ENCODE assay signal across 17 cellular contexts in genomic region chr14:67059576-67059975, GRCh38.
DNase-seq lines count a peak whose midpoint lies in the region; ATAC-seq and TF ChIP-seq lines count a peak whose summit lies in the region.
"Had no signal": no experiment of that assay in that cellular context is flagged by ENCODE, and none has a peak within 500 bp of the region (broad histone marks: within the 10 kb centered on the region; RNA-seq: fewer than 3 reads in every experiment).

No MANE protein-coding gene starts in this region.

- H3K36me3 ChIP-seq in A673 (ENCODE audit: insufficient read depth, low read length, poor library complexity, severe bottlenecking) (no peaks in the 10 kb centered on the region), IMR-90 (ENCODE audit: control insufficient read depth, insufficient read depth, low read length) (no peaks in the 10 kb centered on the region), neural progenitor cell (no peaks in the 10 kb centered on the region)
- H3K36me3 ChIP-seq: BLaER1 treated with 17β-estradiol and CSF1 and Interleukin-3, amounts not matched to agents 10 nM and 100 nM; HAP-1 had no signal

- H3K4me1 Mint-ChIP-seq in brain (peaks cover 22% of the 10 kb centered on the region), neural progenitor cell (no peaks in the 10 kb centered on the region)
- H3K4me1 Mint-ChIP-seq in activated naive CD4-positive, alpha-beta T cell treated with anti-CD3 and anti-CD28 coated beads for 36 hours (ENCODE audit: low read depth) = no peaks in the 10 kb centered on the region
- H3K4me1 Mint-ChIP-seq: B cell had no signal

- TF ChIP-seq CTCF in A673 (conservative IDR thresholded peaks at IDR 0.05; ENCODE audit: low read depth, low read length) (no peak), IMR-90 (conservative IDR thresholded peaks at IDR 0.05; ENCODE audit: low read depth, low read length) (no peak), brain (conservative IDR thresholded peaks at IDR 0.05) (no peak), neural progenitor cell (IDR thresholded peaks at IDR 0.05) (no peak), omental fat pad (IDR thresholded peaks at IDR 0.05) (no peak)

- no peaks in the 10 kb centered on the region for H3K79me2 ChIP-seq in neural progenitor cell (ENCODE audit: low read depth)

- H3K27me3 ChIP-seq in A673 (replicated peaks; ENCODE audit: insufficient read depth, low read depth, low read length, poor library complexity) = no peaks in the 10 kb centered on the region
- no peaks in the 10 kb centered on the region for H3K27me3 ChIP-seq in IMR-90 (ENCODE audit: control insufficient read depth, insufficient read depth, low read length)
- H3K27me3 ChIP-seq in neural progenitor cell = no peaks in the 10 kb centered on the region
- H3K27me3 ChIP-seq: BLaER1 treated with 17β-estradiol and CSF1 and Interleukin-3, amounts not matched to agents 10 nM and 100 nM had no signal

- H3K9ac ChIP-seq in IMR-90 (ENCODE audit: low read depth, low read length) = no peak overlapping the region
- no peak overlapping the region for H3K9ac ChIP-seq in neural progenitor cell
- H3K9ac ChIP-seq: BLaER1 treated with 17β-estradiol and CSF1 and Interleukin-3, amounts not matched to agents 10 nM and 100 nM; GM23248 had no signal

- H3K4me3 ChIP-seq in A673 (ENCODE audit: low read depth, low read length, poor library complexity, severe bottlenecking) (no peak overlapping the region), IMR-90 (ENCODE audit: insufficient read depth, low read depth, low read length) (no peak overlapping the region), neural progenitor cell (no peak overlapping the region)
- H3K4me3 ChIP-seq: BLaER1 treated with 17β-estradiol and CSF1 and Interleukin-3, amounts not matched to agents 10 nM and 100 nM; GM23248; HAP-1 had no signal

- H3F3A ChIP-seq in neural progenitor cell (ENCODE audit: low read depth) = peaks cover 11% of the 10 kb centered on the region

- no peaks in the 10 kb centered on the region for H3K9me1 ChIP-seq in IMR-90 (ENCODE audit: insufficient read depth, low read length)

- no peak overlapping the region for H3K23ac ChIP-seq in IMR-90 (ENCODE audit: low read depth, low read length)

- H2BK20ac ChIP-seq in IMR-90 (ENCODE audit: low read depth, low read length) = no peak overlapping the region

- H3K4me3 Mint-ChIP-seq in brain = peak overlapping the region in 1 of 5 experiments; percentile 61
- H3K4me3 Mint-ChIP-seq in neural progenitor cell = no peak overlapping the region
- no peak overlapping the region for H3K4me3 Mint-ChIP-seq in activated naive CD4-positive, alpha-beta T cell treated with anti-CD3 and anti-CD28 coated beads for 36 hours
- H3K4me3 Mint-ChIP-seq: B cell; CD8-positive, alpha-beta T cell had no signal

- H4K20me1 ChIP-seq in IMR-90 (ENCODE audit: insufficient read depth, low read length) = no peaks in the 10 kb centered on the region
- H4K20me1 ChIP-seq in neural progenitor cell (ENCODE audit: low read depth) = no peaks in the 10 kb centered on the region
- H4K20me1 ChIP-seq: BLaER1 treated with 17β-estradiol and CSF1 and Interleukin-3, amounts not matched to agents 10 nM and 100 nM had no signal

- BruUV-seq in A673 (replicated peaks; lab: Mats Ljungman, UMichigan) (no TSS peak), IMR-90 (replicated peaks; lab: Mats Ljungman, UMichigan) (no TSS peak)

- no peak overlapping the region for H4K91ac ChIP-seq in IMR-90 (ENCODE audit: insufficient read depth, low read depth, low read length)

- dilution Hi-C loops in IMR-90 (cut with HindIII; ENCODE audit: low sequenced_read_pairs, unreplicated experiment) = no loop called here

- whole genome bisulfite sequencing in IMR-90 (ENCODE audit: extremely low coverage in 2 of 2, insufficient read length in 1 of 2), 2 experiments = no CpG with 5 or more reads among the region's 3 CpGs

- H4K8ac ChIP-seq in IMR-90 (ENCODE audit: low read depth in 2 of 2, low read length in 2 of 2) = no peak overlapping the region

- H2AK9ac ChIP-seq in IMR-90 (replicated peaks; ENCODE audit: low read depth, low read length, poor library complexity) = no peak overlapping the region

- POLR2A ChIA-PET in A673 (lab: Charles Lee; ENCODE audit: low non-redundant PET) (no interaction called here), IMR-90 (lab: Charles Lee; ENCODE audit: unreplicated experiment) (no interaction called here)

- no peak overlapping the region for H3K56ac ChIP-seq in IMR-90 (ENCODE audit: extremely low read depth, insufficient read depth, low read length)

- H3K36me3 Mint-ChIP-seq in brain (peaks cover 71% of the 10 kb centered on the region), neural progenitor cell (peaks cover 13% of the 10 kb centered on the region)
- H3K36me3 Mint-ChIP-seq in activated naive CD4-positive, alpha-beta T cell treated with anti-CD3 and anti-CD28 coated beads for 36 hours (ENCODE audit: low read depth) = peaks cover 33% of the 10 kb centered on the region

- in situ Hi-C loops in IMR-90 (cut with MboI; ENCODE audit: low sequenced_read_pairs) = no loop called here

- no peak overlapping the region for H2BK120ac ChIP-seq in IMR-90 (ENCODE audit: low read depth, low read length)

- TF ChIP-seq RAD21 in IMR-90 (IDR thresholded peaks at IDR 0.05; ENCODE audit: low read length) = no peak

- H3K4me1 ChIP-seq in A673 (ENCODE audit: insufficient read depth, low read length, poor library complexity, severe bottlenecking) (no peaks in the 10 kb centered on the region), IMR-90 (ENCODE audit: control insufficient read depth, insufficient read depth, low read length) (no peaks in the 10 kb centered on the region), neural progenitor cell (peaks cover 31% of the 10 kb centered on the region)
- H3K4me1 ChIP-seq: BLaER1 treated with 17β-estradiol and CSF1 and Interleukin-3, amounts not matched to agents 10 nM and 100 nM had no signal

- no peak overlapping the region for H2BK5ac ChIP-seq in IMR-90 (ENCODE audit: low read depth, low read length, poor library complexity, severe bottlenecking)

- no peak for TF ChIP-seq POLR2A in IMR-90 (IDR thresholded peaks at IDR 0.05; ENCODE audit: low read depth, low read length)

- no peak overlapping the region for H3K18ac ChIP-seq in IMR-90 (ENCODE audit: low read depth, low read length)

- no peak overlapping the region for H2BK15ac ChIP-seq in IMR-90 (ENCODE audit: low read depth, low read length)

- DNase-seq in A673 (ENCODE audit: low spot score) (peak; percentile 15), IMR-90 (peak; percentile 23), neural progenitor cell (ENCODE audit: low spot score) (no peak), NCI-H748 treated with DMSO at 0.1 percent for 48 hours (lab: John Stamatoyannopoulos, UW) (no peak), omental fat pad (ENCODE audit: low spot score) (no peak)
- DNase-seq in activated naive CD4-positive, alpha-beta T cell treated with anti-CD3 and anti-CD28 coated beads for 36 hours = no peak
- DNase-seq: 8988T; Calu3; CD8-positive, alpha-beta T cell; DMS79 treated with DMSO at 0.1 percent for 48 hours; GM23248 had no signal

- H2AFZ ChIP-seq in IMR-90 (replicated peaks; ENCODE audit: low read length, poor library complexity) (no peak overlapping the region), neural progenitor cell (replicated peaks) (no peak overlapping the region)
- H2AFZ ChIP-seq: GM23248 had no signal

- H3K9me3 Mint-ChIP-seq in brain (peaks cover 13 to 35% (median 32%) of the 10 kb centered on the region in 5 experiments), neural progenitor cell (peaks cover 14% of the 10 kb centered on the region)
- H3K9me3 Mint-ChIP-seq in activated naive CD4-positive, alpha-beta T cell treated with anti-CD3 and anti-CD28 coated beads for 36 hours = peaks cover 11% of the 10 kb centered on the region
- H3K9me3 Mint-ChIP-seq: CD8-positive, alpha-beta T cell had no signal

- CTCF ChIA-PET in A673 (lab: Charles Lee) = no interaction called here
- CTCF ChIA-PET in IMR-90 (lab: Yijun Ruan, JAX) = no interaction called here
- CTCF ChIA-PET in activated naive CD4-positive, alpha-beta T cell treated with anti-CD3 and anti-CD28 coated beads for 36 hours (lab: Charles Lee) = no interaction called here

- no peak overlapping the region for H3K27ac ChIP-seq in A673 (ENCODE audit: low read depth, low read length, poor library complexity, severe bottlenecking)
- no peak overlapping the region for H3K27ac ChIP-seq in IMR-90 (ENCODE audit: insufficient read depth, low read length)
- peak overlapping the region; percentile 72 for H3K27ac ChIP-seq in neural progenitor cell
- H3K27ac ChIP-seq: BLaER1 treated with 17β-estradiol and CSF1 and Interleukin-3, amounts not matched to agents 10 nM and 100 nM; GM23248 had no signal

- no peak overlapping the region for H3K4me2 ChIP-seq in IMR-90 (ENCODE audit: low read depth, low read length)
- peak overlapping the region; percentile 58 for H3K4me2 ChIP-seq in neural progenitor cell
- H3K4me2 ChIP-seq: BLaER1 treated with 17β-estradiol and CSF1 and Interleukin-3, amounts not matched to agents 10 nM and 100 nM had no signal

- H3K27ac Mint-ChIP-seq in brain = peak overlapping the region in 3 of 5 experiments; percentile 19 to 52 (median 40)
- H3K27ac Mint-ChIP-seq in neural progenitor cell = no peak overlapping the region
- H3K27ac Mint-ChIP-seq in activated naive CD4-positive, alpha-beta T cell treated with anti-CD3 and anti-CD28 coated beads for 36 hours = no peak overlapping the region
- H3K27ac Mint-ChIP-seq: B cell; CD8-positive, alpha-beta T cell had no signal

- no peak overlapping the region for H3K4ac ChIP-seq in IMR-90 (ENCODE audit: low read depth, low read length)

- H2AK5ac ChIP-seq in IMR-90 (ENCODE audit: low read depth, low read length) = no peak overlapping the region

- H3K14ac ChIP-seq in IMR-90 (replicated peaks; ENCODE audit: low read depth, low read length) = no peak overlapping the region

- no peaks in the 10 kb centered on the region for H3K79me1 ChIP-seq in IMR-90 (ENCODE audit: low read depth in 1 of 2, low read length in 2 of 2)

- intact Hi-C loops in A673 (cut with micrococcal nuclease; ENCODE audit: unreplicated experiment) (no loop called here), IMR-90 (cut with micrococcal nuclease) (no loop called here)
- intact Hi-C loops in activated naive CD4-positive, alpha-beta T cell treated with anti-CD3 and anti-CD28 coated beads for 36 hours (cut with micrococcal nuclease) = no loop called here

- H3K9me3 ChIP-seq in A673 (ENCODE audit: low read depth, low read length, poor library complexity, severe bottlenecking) (no peaks in the 10 kb centered on the region), IMR-90 (ENCODE audit: control insufficient read depth, insufficient read depth, low read length) (no peaks in the 10 kb centered on the region), neural progenitor cell (ENCODE audit: low read depth) (peaks cover 6% of the 10 kb centered on the region)
- H3K9me3 ChIP-seq: HAP-1 had no signal

- H4K5ac ChIP-seq in IMR-90 (ENCODE audit: low read depth, low read length) = no peak overlapping the region

- ATAC-seq in IMR-90 (ENCODE audit: low read depth) = peak; percentile 32; the same call in 1 of the 2 replicates
- no peak for ATAC-seq in GM21381 (IDR thresholded peaks at IDR 0.05; ENCODE audit: unreplicated experiment)
- ATAC-seq in omental fat pad (ENCODE audit: low FRiP score) = no peak
- ATAC-seq: CD8-positive, alpha-beta T cell; HepG2 had no signal

- H3K27me3 Mint-ChIP-seq in brain (no peaks in the 10 kb centered on the region), neural progenitor cell (ENCODE audit: insufficient read depth, low read depth) (peaks cover 2% of the 10 kb centered on the region)
- no peaks in the 10 kb centered on the region for H3K27me3 Mint-ChIP-seq in activated naive CD4-positive, alpha-beta T cell treated with anti-CD3 and anti-CD28 coated beads for 36 hours (ENCODE audit: low read depth)
- H3K27me3 Mint-ChIP-seq: B cell had no signal

Comparison
In these comparisons a context has a peak if more than half of its experiments do, and no peak if none do; other contexts are left out.
1. DNase-seq: peak in A673 (single experiment) and IMR-90 (single experiment); none in neural progenitor cell (single experiment), activated naive CD4-positive, alpha-beta T cell treated with anti-CD3 and anti-CD28 coated beads for 36 hours (single experiment), NCI-H748 treated with DMSO at 0.1 percent for 48 hours (single experiment) and omental fat pad (single experiment).
2. H3K27ac Mint-ChIP-seq: peak in brain (3 of 5); none in neural progenitor cell (single experiment) and activated naive CD4-positive, alpha-beta T cell treated with anti-CD3 and anti-CD28 coated beads for 36 hours (single experiment).